ENCODE assay signal across 18 cellular contexts in the genomic region with DNA sequence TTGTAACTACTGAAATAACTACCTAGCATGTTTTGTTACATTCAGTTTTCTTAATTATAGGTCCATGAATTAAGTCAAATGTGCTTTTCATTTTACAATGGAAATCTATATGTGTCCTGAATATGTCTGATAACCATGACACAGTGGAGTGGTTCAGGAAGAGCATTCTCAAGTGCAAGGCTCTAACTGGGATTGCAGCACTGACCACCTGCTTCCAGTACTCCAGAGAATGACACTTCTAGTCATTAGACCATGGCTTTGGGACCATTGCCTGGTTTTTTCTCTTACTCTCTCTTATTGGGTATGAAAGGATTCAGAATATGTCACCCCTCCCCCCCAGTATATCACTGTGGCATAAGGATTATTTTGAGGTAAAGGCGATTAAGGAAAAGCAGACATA.
DNase-seq lines count a peak whose midpoint lies in the region; ATAC-seq, FAIRE-seq and TF ChIP-seq lines count a peak whose summit lies in the region.
"Had no signal": no experiment of that assay in that cellular context is flagged by ENCODE, and none has a peak within 500 bp of the region (broad histone marks: within the 10 kb centered on the region; RNA-seq: fewer than 3 reads in every experiment).

No MANE protein-coding gene starts in this region.

- no peak for TF ChIP-seq CTCF in D721Med (IDR thresholded peaks at IDR 0.05; ENCODE audit: insufficient read depth, missing control alignments)
- no peak for TF ChIP-seq CTCF in glutamatergic neuron (IDR thresholded peaks at IDR 0.05; ENCODE audit: partially characterized antibody, unreplicated experiment)
- TF ChIP-seq CTCF in body of pancreas (IDR thresholded peaks at IDR 0.05): no peak

- WGBS in body of pancreas, 2 donors: 94 to 100% methylated on average over 1 of the region's 1 CpG

- H3K9me3 Mint-ChIP-seq in glutamatergic neuron (ENCODE audit: unreplicated experiment): no peaks in the 10 kb centered on the region
- H3K9me3 Mint-ChIP-seq in activated CD4-positive, alpha-beta T cell treated with anti-CD3 and anti-CD28 coated beads, Interleukin-2, amount 10 ng/mL, durations not matched to agents 7 days and 5 days: no peaks in the 10 kb centered on the region

- no peak overlapping the region for H3K4me3 Mint-ChIP-seq in glutamatergic neuron (ENCODE audit: unreplicated experiment)
- H3K4me3 Mint-ChIP-seq in activated CD4-positive, alpha-beta T cell treated with anti-CD3 and anti-CD28 coated beads, Interleukin-2, amount 10 ng/mL, durations not matched to agents 7 days and 5 days: no peak overlapping the region

- TF ChIP-seq POLR2A in body of pancreas (IDR thresholded peaks at IDR 0.05): no peak

- POLR2A ChIA-PET in activated CD4-positive, alpha-beta T cell treated with anti-CD3 and anti-CD28 coated beads, Interleukin-2, amount 10 ng/mL, durations not matched to agents 7 days and 5 days (lab: Charles Lee): no interaction called here

- ATAC-seq in body of pancreas: no peak
- ATAC-seq: A549 had no signal

- no peaks in the 10 kb centered on the region for H3K27me3 ChIP-seq in body of pancreas
- H3K27me3 ChIP-seq: BLaER1 treated with 17β-estradiol and CSF1 and Interleukin-3, amounts not matched to agents 10 nM and 100 nM had no signal

- no peaks in the 10 kb centered on the region for H3K36me3 Mint-ChIP-seq in glutamatergic neuron (ENCODE audit: unreplicated experiment)
- no peaks in the 10 kb centered on the region for H3K36me3 Mint-ChIP-seq in activated CD4-positive, alpha-beta T cell treated with anti-CD3 and anti-CD28 coated beads, Interleukin-2, amount 10 ng/mL, durations not matched to agents 7 days and 5 days (ENCODE audit: low read depth)

- peak; percentile 29 for FAIRE-seq in D721Med (lab: Jason Lieb, UNC)
- FAIRE-seq: A549, GM19239 had no signal

- no peak overlapping the region for H3K27ac ChIP-seq in body of pancreas
- H3K27ac ChIP-seq: A549; BLaER1 treated with 17β-estradiol and CSF1 and Interleukin-3, amounts not matched to agents 10 nM and 100 nM had no signal

- no peaks in the 10 kb centered on the region for H3K9me3 ChIP-seq in body of pancreas
- H3K9me3 ChIP-seq: A549; BLaER1 treated with 17β-estradiol and CSF1 and Interleukin-3, amounts not matched to agents 10 nM and 100 nM had no signal

- no peaks in the 10 kb centered on the region for H3K27me3 Mint-ChIP-seq in glutamatergic neuron (ENCODE audit: unreplicated experiment)
- H3K27me3 Mint-ChIP-seq in activated CD4-positive, alpha-beta T cell treated with anti-CD3 and anti-CD28 coated beads, Interleukin-2, amount 10 ng/mL, durations not matched to agents 7 days and 5 days: no peaks in the 10 kb centered on the region

- DNase-seq in D721Med (ENCODE audit: insufficient read length, low spot score) (no peak), NCI-H187 treated with DMSO at 0.1 percent for 48 hours (lab: John Stamatoyannopoulos, UW) (peak; percentile 65), NCI-H524 treated with DMSO at 0.1 percent for 48 hours (lab: John Stamatoyannopoulos, UW) (peak; percentile 48), glutamatergic neuron (no peak), posterior vena cava (ENCODE audit: low spot score) (no peak), AG08396 (ENCODE audit: low spot score) (no peak), body of pancreas (no peak)
- no peak for DNase-seq in activated CD4-positive, alpha-beta T cell treated with anti-CD3 and anti-CD28 coated beads, Interleukin-2, amount 10 ng/mL, durations not matched to agents 7 days and 5 days
- DNase-seq: GDM1; KBM-7; NCI-H2081; NK-92 treated with Interleukin-12 subunit alpha and Interleukin-12 subunit beta, amount 100 ng/mL, for 24 hours; SHP77 treated with DMSO at 0.1 percent for 48 hours; T-helper 1 cell; T-helper 9 cell had no signal

- H3K27ac Mint-ChIP-seq in glutamatergic neuron (ENCODE audit: unreplicated experiment): peak overlapping the region; percentile 46
- H3K27ac Mint-ChIP-seq in activated CD4-positive, alpha-beta T cell treated with anti-CD3 and anti-CD28 coated beads, Interleukin-2, amount 10 ng/mL, durations not matched to agents 7 days and 5 days: no peak overlapping the region

- CTCF ChIA-PET in activated CD4-positive, alpha-beta T cell treated with anti-CD3 and anti-CD28 coated beads, Interleukin-2, amount 10 ng/mL, durations not matched to agents 7 days and 5 days (lab: Charles Lee): interaction anchor here (0.6 kb wide), 1 partner anchor 21 kb away, joined by 5 read pairs; no protein-coding TSS in a partner anchor

- no peak overlapping the region for H3K4me3 ChIP-seq in body of pancreas
- H3K4me3 ChIP-seq: A549; BLaER1 treated with 17β-estradiol and CSF1 and Interleukin-3, amounts not matched to agents 10 nM and 100 nM had no signal

- peaks cover 6% of the 10 kb centered on the region for H3K4me1 ChIP-seq in body of pancreas

- no peaks in the 10 kb centered on the region for H3K36me3 ChIP-seq in body of pancreas (replicated peaks in 1 of 2; ENCODE audit: insufficient read depth in 1 of 2, low read depth in 2 of 2)
- H3K36me3 ChIP-seq: BLaER1 treated with 17β-estradiol and CSF1 and Interleukin-3, amounts not matched to agents 10 nM and 100 nM had no signal

- intact Hi-C loops in posterior vena cava (cut with DNase I): loop anchor here in 1 of 2 donors (10.0 kb wide), 1 partner anchor 180 kb away; no protein-coding TSS in a partner anchor
- intact Hi-C loops in body of pancreas (cut with DNase I): no loop called here

- peaks cover 13% of the 10 kb centered on the region for H3K4me1 Mint-ChIP-seq in glutamatergic neuron (ENCODE audit: low read depth, unreplicated experiment)
- peaks cover 5% of the 10 kb centered on the region for H3K4me1 Mint-ChIP-seq in activated CD4-positive, alpha-beta T cell treated with anti-CD3 and anti-CD28 coated beads, Interleukin-2, amount 10 ng/mL, durations not matched to agents 7 days and 5 days

Comparison
In these comparisons a context has a peak if more than half of its experiments do, and no peak if none do; other contexts are left out.
1. DNase-seq: peak in NCI-H187 treated with DMSO at 0.1 percent for 48 hours (single experiment) and NCI-H524 treated with DMSO at 0.1 percent for 48 hours (single experiment); none in D721Med (single experiment), glutamatergic neuron (single experiment), posterior vena cava (single experiment), activated CD4-positive, alpha-beta T cell treated with anti-CD3 and anti-CD28 coated beads, Interleukin-2, amount 10 ng/mL, durations not matched to agents 7 days and 5 days (single experiment), AG08396 (single experiment) and body of pancreas (0 of 4).